8 cellular contexts compared by ENCODE assay signal in the genomic region with DNA sequence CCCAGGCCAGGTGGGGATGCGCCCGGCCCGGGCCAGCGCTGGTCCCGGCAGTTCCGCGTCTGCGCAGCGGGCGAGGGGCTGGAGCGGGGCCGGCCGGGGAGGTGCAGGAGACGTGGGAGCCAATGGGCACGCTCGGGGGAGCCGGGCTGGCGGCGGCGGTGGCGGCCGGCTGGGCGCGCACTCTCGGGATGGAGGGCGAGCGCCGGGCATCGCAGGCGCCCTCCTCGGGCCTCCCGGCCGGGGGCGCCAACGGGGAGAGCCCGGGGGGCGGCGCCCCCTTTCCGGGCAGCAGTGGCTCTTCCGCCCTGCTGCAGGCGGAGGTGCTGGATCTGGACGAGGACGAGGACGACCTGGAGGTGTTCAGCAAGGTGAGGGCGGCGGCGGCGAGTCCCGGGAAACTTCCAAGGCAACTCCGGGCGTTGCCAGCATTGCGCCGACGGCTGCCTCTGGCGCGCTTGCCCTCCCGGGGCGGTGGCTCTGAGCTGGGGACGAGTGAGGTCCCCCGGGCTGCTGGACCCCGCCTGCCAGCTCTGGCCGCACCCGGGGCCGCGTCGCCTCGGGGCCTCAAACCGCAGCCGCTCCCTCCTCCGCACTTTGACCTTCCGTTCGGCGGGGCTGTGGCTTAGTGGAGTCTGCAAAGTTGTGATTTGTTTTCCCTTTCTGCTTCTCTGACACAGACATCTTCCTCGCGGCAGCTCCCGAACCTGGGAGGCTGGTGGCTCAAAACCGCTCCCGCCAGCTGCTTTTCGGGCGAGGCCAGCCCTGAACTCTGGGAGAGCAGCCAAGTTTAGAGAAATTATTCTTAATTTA. TPM values are rescaled to one million over a fixed set of nuclear protein-coding genes. Genes with fewer than 3 reads are reported as not detected.
A peak's percentile ranks its signal among the peaks of the same experiment; 100 is the strongest.
DNase-seq lines count a peak whose midpoint lies in the region; ATAC-seq, FAIRE-seq and TF ChIP-seq lines count a peak whose summit lies in the region.

A gene with protein sequence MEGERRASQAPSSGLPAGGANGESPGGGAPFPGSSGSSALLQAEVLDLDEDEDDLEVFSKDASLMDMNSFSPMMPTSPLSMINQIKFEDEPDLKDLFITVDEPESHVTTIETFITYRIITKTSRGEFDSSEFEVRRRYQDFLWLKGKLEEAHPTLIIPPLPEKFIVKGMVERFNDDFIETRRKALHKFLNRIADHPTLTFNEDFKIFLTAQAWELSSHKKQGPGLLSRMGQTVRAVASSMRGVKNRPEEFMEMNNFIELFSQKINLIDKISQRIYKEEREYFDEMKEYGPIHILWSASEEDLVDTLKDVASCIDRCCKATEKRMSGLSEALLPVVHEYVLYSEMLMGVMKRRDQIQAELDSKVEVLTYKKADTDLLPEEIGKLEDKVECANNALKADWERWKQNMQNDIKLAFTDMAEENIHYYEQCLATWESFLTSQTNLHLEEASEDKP (plus strand): TSS at position 178 of the 810 bp plus-strand sequence. CDS start 11 bp downstream, at position 189.

- peaks cover 3% of the 10 kb centered on the region for H3K9me3 Mint-ChIP-seq in astrocyte (ENCODE audit: unreplicated experiment)

- H3K4me3 ChIP-seq in AG04450 (ENCODE audit: low read depth, low read length) (peak within 1 kb of the TSS; percentile 82), astrocyte (ENCODE audit: insufficient read depth, low read depth, low read length) (peak within 1 kb of the TSS; percentile 75), left ventricle myocardium inferior (peak within 1 kb of the TSS; percentile 94), ovary (peak within 1 kb of the TSS; percentile 92)

- H4K20me1 ChIP-seq in astrocyte (ENCODE audit: insufficient read depth, low read length) = peaks cover 18% of the 10 kb centered on the region

- H3K4me2 ChIP-seq in astrocyte (ENCODE audit: low read length) = peak within 1 kb of the TSS; percentile 87

- DNase-seq in AG04450 (ENCODE audit: low read depth, low spot score) (peak; percentile 24), NCI-H345 treated with DMSO at 0.1 percent for 48 hours (lab: John Stamatoyannopoulos, UW; ENCODE audit: unreplicated experiment) (peak; percentile 15), astrocyte (ENCODE audit: low read depth) (peak; percentile 66), left ventricle myocardium inferior (peak; percentile 87), ovary (peak; percentile 73 to 90 (median 81))

- peaks cover 32% of the 10 kb centered on the region for H3K79me2 ChIP-seq in astrocyte (ENCODE audit: insufficient read depth, low read length)

- intact Hi-C loops in left ventricle myocardium inferior (cut with micrococcal nuclease) = no loop called here
- intact Hi-C loops in ovary (cut with DNase I) = no loop called here

- ATAC-seq in GM18498 (IDR thresholded peaks at IDR 0.05; ENCODE audit: unreplicated experiment) (peak; percentile 70), HG02938 (IDR thresholded peaks at IDR 0.05; ENCODE audit: unreplicated experiment) (peak; percentile 78), HG02588 (IDR thresholded peaks at IDR 0.05; ENCODE audit: unreplicated experiment) (no peak)

- H3K27me3 ChIP-seq in AG04450 (ENCODE audit: control insufficient read depth, insufficient read depth, low read length) = no peaks in the 10 kb centered on the region
- no peaks in the 10 kb centered on the region for H3K27me3 ChIP-seq in astrocyte (ENCODE audit: insufficient read depth, low read length)
- H3K27me3 ChIP-seq in left ventricle myocardium inferior (ENCODE audit: low read depth) = no peaks in the 10 kb centered on the region
- H3K27me3 ChIP-seq in ovary = no peaks in the 10 kb centered on the region

- H3K27ac ChIP-seq in AG04450 (ENCODE audit: low read depth, low read length) (peak within 1 kb of the TSS; percentile 54), astrocyte (ENCODE audit: low read depth, low read length) (peak within 1 kb of the TSS; percentile 71), left ventricle myocardium inferior (replicated peaks) (peak within 1 kb of the TSS; percentile 90), ovary (peak within 1 kb of the TSS; percentile 69 to 84)

- H3K9me3 ChIP-seq in AG04450 (ENCODE audit: control insufficient read depth, insufficient read depth, low read length) = no peaks in the 10 kb centered on the region
- H3K9me3 ChIP-seq in astrocyte (ENCODE audit: insufficient read depth, low read depth, low read length) = no peaks in the 10 kb centered on the region
- no peaks in the 10 kb centered on the region for H3K9me3 ChIP-seq in left ventricle myocardium inferior (replicated peaks)
- no peaks in the 10 kb centered on the region for H3K9me3 ChIP-seq in ovary

- WGBS in ovary, 3 donors = 0 to 1% (median 1%) methylated on average over 49 to 80 of the region's 80 CpGs

- peak within 1 kb of the TSS; percentile 88 for H3K9ac ChIP-seq in astrocyte (ENCODE audit: low read length)

- peaks cover 3% of the 10 kb centered on the region for H3K4me1 ChIP-seq in astrocyte (ENCODE audit: insufficient read depth, low read length)
- peaks cover 33% of the 10 kb centered on the region for H3K4me1 ChIP-seq in left ventricle myocardium inferior
- H3K4me1 ChIP-seq in ovary (ENCODE audit: insufficient read depth) = peaks cover 4% of the 10 kb centered on the region

- H3K27me3 Mint-ChIP-seq in astrocyte (ENCODE audit: low read depth, unreplicated experiment) = no peaks in the 10 kb centered on the region

- H3K36me3 ChIP-seq in astrocyte (ENCODE audit: insufficient read depth, low read length) = no peaks in the 10 kb centered on the region
- H3K36me3 ChIP-seq in left ventricle myocardium inferior = no peaks in the 10 kb centered on the region
- H3K36me3 ChIP-seq in ovary = no peaks in the 10 kb centered on the region

- POLR2A ChIA-PET in AG04450 (lab: Yijun Ruan, JAX) = interaction anchor here (0.9 kb wide), 1 partner anchor 15 kb away, joined by 3 read pairs; no protein-coding TSS in a partner anchor

- no peak for TF ChIP-seq POLR2A in ovary (IDR thresholded peaks at IDR 0.05)

- no peaks in the 10 kb centered on the region for H3K36me3 Mint-ChIP-seq in astrocyte (ENCODE audit: low read depth, unreplicated experiment)

- H2AFZ ChIP-seq in astrocyte (ENCODE audit: low read depth, low read length) = peak within 1 kb of the TSS; percentile 78

- TF ChIP-seq CTCF in AG04450 (IDR thresholded peaks at IDR 0.05; ENCODE audit: low read depth, low read length) = peak; percentile 23
- TF ChIP-seq CTCF in astrocyte (IDR thresholded peaks at IDR 0.05; ENCODE audit: insufficient read depth, low read depth, low read length) = no peak
- TF ChIP-seq CTCF in left ventricle myocardium inferior (IDR thresholded peaks at IDR 0.05; ENCODE audit: borderline replicate concordance) = peak; percentile 46
- TF ChIP-seq CTCF in ovary (IDR thresholded peaks at IDR 0.05) = peak in 1 of 3 donors; percentile 9

- H3K27ac Mint-ChIP-seq in astrocyte (ENCODE audit: unreplicated experiment) = peak within 1 kb of the TSS; percentile 99

- no peak for FAIRE-seq in astrocyte (lab: Jason Lieb, UNC)

- peak within 1 kb of the TSS; percentile 100 for H3K4me3 Mint-ChIP-seq in astrocyte (ENCODE audit: unreplicated experiment)

- CTCF ChIA-PET in AG04450 (lab: Charles Lee) = interaction anchor here (1.1 to 1.8 kb wide), 4 partner anchors 9 to 132 kb away, joined by 3 to 6 read pairs (median 5); no protein-coding TSS in a partner anchor

- TF ChIP-seq EP300 in ovary (IDR thresholded peaks at IDR 0.05) = no peak

- H3K4me1 Mint-ChIP-seq in astrocyte (ENCODE audit: low read depth, unreplicated experiment) = peaks cover 12% of the 10 kb centered on the region

RNA-seq across cellular contexts. Expression of the gene that starts here (rescaled TPM):
- polyA plus RNA-seq in AG04450 (2011; rRNA removed) (40.9 and 60.0 TPM in 2 replicates), ovary (10 to 100 TPM; 10.4 to 33.0 TPM)
- polyA minus RNA-seq in AG04450 (2011; rRNA and poly(A)+ RNA removed) = 20.1 and 32.1 TPM in 2 replicates
- total RNA-seq in astrocyte (38.9 and 39.9 TPM in 2 replicates), left ventricle myocardium inferior (15.8 TPM), ovary (10 to 100 TPM in 6 of 7 donors, 1 to 10 TPM in 1; 5.4 to 20.2 (median 11.7) TPM)

Comparison
In these comparisons a context has a peak if more than half of its experiments do, and no peak if none do; other contexts are left out.
1. DNase-seq: peak in every context shown above with its lines; median percentile 87 in left ventricle myocardium inferior; 81 in ovary; 66 in astrocyte; 24 in AG04450; 15 in NCI-H345 treated with DMSO at 0.1 percent for 48 hours.